9 cellular contexts compared by ENCODE assay signal in genomic region chr17:81925860-81926450, GRCh38. TPM values are rescaled to one million over a fixed set of nuclear protein-coding genes. Genes with fewer than 3 reads are reported as not detected.
DNase-seq lines count a peak whose midpoint lies in the region; ATAC-seq, FAIRE-seq and TF ChIP-seq lines count a peak whose summit lies in the region.
"Had no signal": no experiment of that assay in that cellular context is flagged by ENCODE, and none has a peak within 500 bp of the region (broad histone marks: within the 10 kb centered on the region; RNA-seq: fewer than 3 reads in every experiment).

No MANE protein-coding gene starts in this region.

- peak overlapping the region; percentile 88 for H2AK5ac ChIP-seq in mesendoderm (ENCODE audit: low read length)

- H2BK15ac ChIP-seq in mesendoderm (replicated peaks; ENCODE audit: low read depth) = no peak overlapping the region

- no peaks in the 10 kb centered on the region for H3K9me3 ChIP-seq in heart left ventricle

- H3K36me3 ChIP-seq in heart left ventricle (peaks cover 0 to 18% (median 13%) of the 10 kb centered on the region in 9 donors), mesendoderm (ENCODE audit: control insufficient read depth, insufficient read depth, low read length) (peaks cover 3% of the 10 kb centered on the region)

- H3K27me3 ChIP-seq in heart left ventricle = peaks cover 0 to 11% (median 0%) of the 10 kb centered on the region in 9 donors
- no peaks in the 10 kb centered on the region for H3K27me3 ChIP-seq in mesendoderm (ENCODE audit: insufficient read depth, low read length, poor library complexity)

- peaks cover 8% of the 10 kb centered on the region for H3K36me3 Mint-ChIP-seq in brain

- peak; percentile 79 for FAIRE-seq in urothelium cell line (lab: Jason Lieb, UNC)

- H3K4me3 Mint-ChIP-seq in brain = peak overlapping the region; percentile 85 to 91 (median 86)

- H3K23ac ChIP-seq in mesendoderm (ENCODE audit: low read length) = peak overlapping the region; percentile 48

- peak overlapping the region; percentile 65 to 95 (median 89) for H3K27ac Mint-ChIP-seq in brain

- TF ChIP-seq CTCF in heart left ventricle (IDR thresholded peaks at IDR 0.05) (no peak), brain (conservative IDR thresholded peaks at IDR 0.05) (no peak)

- peak overlapping the region; percentile 94 for H3K56ac ChIP-seq in mesendoderm (ENCODE audit: low read length)

- intact Hi-C loops in heart left ventricle (cut with DNase I) = loop anchor here in 1 of 10 donors (5.0 kb wide), 1 partner anchor 54 kb away; the partner anchor contains the start of gene ARHGDIA
- intact Hi-C loops in Right ventricle myocardium superior (cut with DNase I) = no loop called here

- H3K79me1 ChIP-seq in mesendoderm (ENCODE audit: low read length) = peaks cover 18% of the 10 kb centered on the region

- peak overlapping the region; percentile 63 for H2BK5ac ChIP-seq in mesendoderm (ENCODE audit: low read length)

- peaks cover 21 to 69% (median 46%) of the 10 kb centered on the region in 12 donors for H3K4me1 ChIP-seq in heart left ventricle
- peaks cover 23% of the 10 kb centered on the region for H3K4me1 ChIP-seq in mesendoderm (ENCODE audit: control insufficient read depth, low read depth, low read length)

- no peak overlapping the region for H4K8ac ChIP-seq in mesendoderm (ENCODE audit: low read depth, low read length)

- H3K27ac ChIP-seq in heart left ventricle (peak overlapping the region in 11 of 12 donors; percentile 86 to 99 (median 95)), mesendoderm (ENCODE audit: low read depth, low read length) (peak overlapping the region; percentile 91)

- peaks cover 0 to under 1% (median 0%) of the 10 kb centered on the region in 5 experiments for H3K9me3 Mint-ChIP-seq in brain

- DNase-seq in heart left ventricle (no peak), Right ventricle myocardium superior (no peak), mesendoderm (no peak), urothelium cell line (ENCODE audit: low spot score) (no peak), NCI-H526 (lab: John Stamatoyannopoulos, UW) (no peak)
- DNase-seq: NCI-H1092 treated with DMSO at 0.1 percent for 48 hours had no signal

- H3K9ac ChIP-seq in mesendoderm (ENCODE audit: low read length) = peak overlapping the region; percentile 79

- H3K4me2 ChIP-seq in mesendoderm (ENCODE audit: low read length) = peak overlapping the region; percentile 73

- H3K4me1 Mint-ChIP-seq in brain = peaks cover 42% of the 10 kb centered on the region

- peaks cover 52% of the 10 kb centered on the region for H3K79me2 ChIP-seq in mesendoderm (ENCODE audit: control insufficient read depth, insufficient read depth, low read length)

- H4K5ac ChIP-seq in mesendoderm (ENCODE audit: low read length) = no peak overlapping the region

- no peak for TF ChIP-seq POLR2A in heart left ventricle (IDR thresholded peaks at IDR 0.05)

- no peak overlapping the region for H3K4ac ChIP-seq in mesendoderm (ENCODE audit: low read depth, low read length)

- no peak overlapping the region for H3K18ac ChIP-seq in mesendoderm (ENCODE audit: low read length)

- H3K27me3 Mint-ChIP-seq in brain = peaks cover 3% of the 10 kb centered on the region

- no peak for ATAC-seq in heart left ventricle
- no peak for ATAC-seq in Right ventricle myocardium superior (ENCODE audit: poor library complexity)
- no peak for ATAC-seq in HG03439 (IDR thresholded peaks at IDR 0.05; ENCODE audit: unreplicated experiment)
- no peak for ATAC-seq in HG02759 (IDR thresholded peaks at IDR 0.05; ENCODE audit: unreplicated experiment)

- no peak overlapping the region for H2BK120ac ChIP-seq in mesendoderm (ENCODE audit: low read depth, low read length)

- WGBS in heart left ventricle, 4 donors = 46 to 69% (median 57%) methylated on average over 9 to 10 of the region's 10 CpGs
- no CpG with 5 or more reads among the region's 10 CpGs for WGBS in mesendoderm (ENCODE audit: extremely low coverage, insufficient coverage, low lambda C conversion rate)

- peak overlapping the region; percentile 84 to 98 (median 94) for H3K4me3 ChIP-seq in heart left ventricle
- peak overlapping the region; percentile 36 for H3K4me3 ChIP-seq in mesendoderm (ENCODE audit: low read length)

RNA-seq across cellular contexts. Expression of gene MAFG, which starts 1.6 kb away (rescaled TPM):
- 10 to 100 TPM; 14.3 to 30.5 (median 18.0) TPM for total RNA-seq in heart left ventricle
- polyA plus RNA-seq in heart left ventricle = 10 to 100 TPM; 10.2 to 23.6 TPM
- total RNA-seq in Right ventricle myocardium superior = 29.9 TPM
- 19.6 TPM for polyA plus RNA-seq in brain (ENCODE audit: insufficient read depth, low read depth, low replicate concordance)
- polyA plus RNA-seq in mesendoderm (2013, experiment 1 of 2) = 25.3 TPM
- 24.3 TPM for polyA plus RNA-seq in mesendoderm (2013, experiment 2 of 2)

RNA-seq across cellular contexts. Expression of gene SIRT7, which starts 8.0 kb away (rescaled TPM):
- total RNA-seq in heart left ventricle (10 to 100 TPM in 2 of 9 donors, 1 to 10 TPM in 7; 3.6 to 13.2 (median 6.6) TPM), Right ventricle myocardium superior (6.1 TPM)
- polyA plus RNA-seq in heart left ventricle (10 to 100 TPM in 1 of 2 donors, 1 to 10 TPM in 1; 7.1 to 12.0 TPM), brain (ENCODE audit: insufficient read depth, low read depth, low replicate concordance) (15.7 TPM)
- 6.8 TPM for polyA plus RNA-seq in mesendoderm (2013, experiment 1 of 2)
- 6.4 TPM for polyA plus RNA-seq in mesendoderm (2013, experiment 2 of 2)

RNA-seq across cellular contexts. Expression of gene PYCR1, which starts 11.1 kb away (rescaled TPM):
- total RNA-seq in heart left ventricle (10 to 100 TPM in 2 of 9 donors, 1 to 10 TPM in 7; 1.8 to 12.2 (median 5.4) TPM), Right ventricle myocardium superior (3.2 TPM)
- polyA plus RNA-seq in heart left ventricle (10 to 100 TPM in 1 of 2 donors, 1 to 10 TPM in 1; 3.4 to 30.7 TPM), brain (ENCODE audit: insufficient read depth, low read depth, low replicate concordance) (63.9 TPM)
- 79.0 TPM for polyA plus RNA-seq in mesendoderm (2013, experiment 1 of 2)
- polyA plus RNA-seq in mesendoderm (2013, experiment 2 of 2) = 78.3 TPM

RNA-seq across cellular contexts. Expression of gene PCYT2, which starts 14.8 kb away (rescaled TPM):
- total RNA-seq in heart left ventricle (10 to 100 TPM; 28.8 to 85.5 (median 46.2) TPM), Right ventricle myocardium superior (29.5 TPM)
- polyA plus RNA-seq in heart left ventricle (10 to 100 TPM; 60.4 to 64.0 TPM), brain (ENCODE audit: insufficient read depth, low read depth, low replicate concordance) (49.3 TPM)
- 17.0 TPM for polyA plus RNA-seq in mesendoderm (2013, experiment 1 of 2)
- polyA plus RNA-seq in mesendoderm (2013, experiment 2 of 2) = 17.9 TPM

RNA-seq across cellular contexts. Expression of gene MYADML2, which starts 21.1 kb away (rescaled TPM):
- total RNA-seq in heart left ventricle = 10 to 100 TPM in 1 of 9 donors, 1 to 10 TPM in 7, under 1 TPM in 1; 0.31 to 11.2 (median 3.9) TPM
- polyA plus RNA-seq in heart left ventricle = 1 to 10 TPM in 1 of 2 donors, under 1 TPM in 1; 0.19 to 7.4 TPM
- 3.5 TPM for total RNA-seq in Right ventricle myocardium superior
- 1.1 TPM for polyA plus RNA-seq in brain (ENCODE audit: insufficient read depth, low read depth, low replicate concordance)
- not detected for polyA plus RNA-seq in mesendoderm (2013, experiment 1 of 2)
- 0.01 TPM for polyA plus RNA-seq in mesendoderm (2013, experiment 2 of 2)
